Comparison of ENCODE assay signal across 27 cellular contexts in genomic region chr1:4928186-4928585, GRCh38.
"Had no signal": no experiment of that assay in that cellular context is flagged by ENCODE, and none has a peak within 500 bp of the region (broad histone marks: within the 10 kb centered on the region; RNA-seq: fewer than 3 reads in every experiment).

No MANE protein-coding gene starts in this region.

- H3K9me3 ChIP-seq: stomach, suprapubic skin, testis, thoracic aorta, thyroid gland, tibial artery, tibial nerve, transverse colon, upper lobe of left lung, upper lobe of right lung, uterus, vagina had no signal

- H3K27ac ChIP-seq: stomach, suprapubic skin, testis, thoracic aorta, thyroid gland, tibial artery, tibial nerve, transverse colon, upper lobe of left lung, upper lobe of right lung, uterus, vagina had no signal

- ATAC-seq: stimulated activated effector memory CD8-positive, alpha-beta T cell treated with anti-CD3 and anti-CD28 coated beads, Interleukin-12 subunit alpha, Interleukin-12 subunit beta, amount 100 ng/mL, for 72 hours; stimulated activated memory B cell treated with anti-CD40 and anti-IgM and Interleukin-4, amounts not matched to agents 10 μg/mL and 1 μg/mL and 100 μg/mL, for 72 hours; stimulated activated naive B cell treated with anti-CD40 and anti-IgM and Interleukin-4, amounts not matched to agents 10 μg/mL and 1 μg/mL and 100 μg/mL, for 72 hours; stimulated activated naive CD8-positive, alpha-beta T cell treated with anti-CD3 and anti-CD28 coated beads, Interleukin-15, amount 100 ng/mL, for 72 hours; stimulated activated naive CD8-positive, alpha-beta T cell treated with anti-CD3 and anti-CD28 coated beads, Interleukin-15, Interleukin-2, amounts not matched to agents 100 U/mL and 50 U/mL, for 24 hours; upper lobe of right lung had no signal

- H3K36me3 ChIP-seq: stomach, suprapubic skin, thoracic aorta, thyroid gland, tibial artery, tibial nerve, transverse colon, upper lobe of left lung, upper lobe of right lung, uterus, vagina had no signal

- H3K27me3 ChIP-seq: testis, thyroid gland, tibial artery, tibial nerve, transverse colon, upper lobe of left lung, upper lobe of right lung, uterus, vagina had no signal

- DNase-seq: stimulated activated CD4-positive, alpha-beta T cell treated with anti-CD3 and anti-CD28 coated beads, Interleukin-2, amount 100 ng/mL, for 48 hours; stimulated activated CD4-positive, alpha-beta T cell treated with anti-CD3 and anti-CD28 coated beads, Interleukin-4, amount 100 ng/mL, for 1 hour; stimulated activated CD4-positive, alpha-beta T cell treated with anti-CD3 and anti-CD28 coated beads, Interleukin-4, amount 100 ng/mL, for 24 hours; stimulated activated CD4-positive, alpha-beta T cell treated with anti-CD3 and anti-CD28 coated beads, Interleukin-4, amount 100 ng/mL, for 4 hours; stimulated activated CD8-positive, alpha-beta memory T cell treated with anti-CD3 and anti-CD28 coated beads, Interleukin-4, amount 100 ng/mL, for 48 hours; stimulated activated naive B cell treated with anti-CD40 and anti-IgM and Interleukin-4, amounts not matched to agents 10 μg/mL and 1 μg/mL and 100 μg/mL, for 72 hours; stimulated activated naive CD4-positive, alpha-beta T cell; stimulated activated naive CD4-positive, alpha-beta T cell treated with Interleukin-2 at 50 U/mL for 16 hours; stimulated activated naive CD8-positive, alpha-beta T cell treated with anti-CD3 and anti-CD28 coated beads, Interleukin-15, amount 100 ng/mL, for 72 hours; stimulated activated naive CD8-positive, alpha-beta T cell treated with anti-CD3 and anti-CD28 coated beads, Interleukin-15, Interleukin-2, amounts not matched to agents 100 U/mL and 50 U/mL, for 24 hours; stomach; substantia nigra; testis; thyroid gland; tibial artery; transverse colon; trophoblast cell; upper lobe of left lung; upper lobe of right lung; uterus had no signal

- H3K4me1 ChIP-seq: stomach, suprapubic skin, testis, thyroid gland, tibial nerve, transverse colon, upper lobe of left lung, upper lobe of right lung, uterus, vagina had no signal

- H3K4me3 ChIP-seq: stomach, suprapubic skin, testis, thoracic aorta, thyroid gland, tibial artery, tibial nerve, transverse colon, upper lobe of left lung, upper lobe of right lung, uterus, vagina had no signal

- FAIRE-seq: urothelium cell line had no signal
